In the genomic region with DNA sequence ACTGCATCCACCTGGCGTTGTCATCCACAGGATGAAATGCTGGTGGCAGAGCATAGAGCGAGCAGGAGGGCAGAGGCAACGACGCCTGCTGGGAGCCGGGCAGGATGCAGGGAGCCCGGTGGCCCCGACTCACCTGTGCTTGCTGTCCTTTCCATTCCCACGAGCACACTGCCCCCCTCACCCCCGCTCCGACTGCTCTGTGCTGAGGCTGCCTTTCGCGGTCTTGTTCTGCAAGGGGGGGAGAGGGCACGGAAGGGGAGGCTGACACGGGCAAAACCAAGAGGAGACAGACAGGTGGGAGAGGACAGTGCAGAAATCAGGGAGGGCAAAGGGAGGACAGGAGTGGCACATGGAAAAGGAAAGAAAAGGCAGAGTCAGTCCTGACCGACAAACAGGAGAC, we compare ENCODE assay signal across 11 cellular contexts.
"Had no signal": no experiment of that assay in that cellular context is flagged by ENCODE, and none has a peak within 500 bp of the region (broad histone marks: within the 10 kb centered on the region; RNA-seq: fewer than 3 reads in every experiment).

No MANE protein-coding gene starts in this region.

- H3K27ac ChIP-seq: hepatocyte, parathyroid adenoma, prostate gland, testis, tibial nerve, upper lobe of right lung, vagina had no signal

- H3K36me3 ChIP-seq: prostate gland had no signal

- H3K9me3 Mint-ChIP-seq: naive B cell, nephron had no signal

- H3K4me3 ChIP-seq: hepatocyte, lung, prostate gland, smooth muscle cell, testis, tibial nerve, upper lobe of right lung, vagina had no signal

- H3K27me3 Mint-ChIP-seq: naive B cell had no signal

- H3K9me3 ChIP-seq: prostate gland, testis, tibial nerve, upper lobe of right lung, vagina had no signal

- H3K4me1 ChIP-seq: parathyroid adenoma, testis, upper lobe of right lung had no signal

- H3K4me3 Mint-ChIP-seq: naive B cell, nephron had no signal

- H3K79me2 ChIP-seq: parathyroid adenoma had no signal

- H3K4me2 ChIP-seq: hepatocyte, smooth muscle cell had no signal

- DNase-seq: upper lobe of right lung had no signal

- H3K27me3 ChIP-seq: hepatocyte, testis, tibial nerve, upper lobe of right lung, vagina had no signal
